ENCODE assay signal across 8 cellular contexts in genomic region chr7:97064020-97064419, GRCh38. TPM values are rescaled to one million over a fixed set of nuclear protein-coding genes. Genes with fewer than 3 reads are reported as not detected.
"Had no signal": no experiment of that assay in that cellular context is flagged by ENCODE, and none has a peak within 500 bp of the region (broad histone marks: within the 10 kb centered on the region; RNA-seq: fewer than 3 reads in every experiment).

No MANE protein-coding gene starts in this region.

- H3K4me3 ChIP-seq: K562 had no signal

- ATAC-seq: HepG2 had no signal

- DNase-seq: IMR-90, KBM-7, KG1 had no signal

- H3K4me2 ChIP-seq: KMS-11 had no signal

- H3K9ac ChIP-seq: KMS-11 had no signal

- H3K27ac ChIP-seq: HL-60, KMS-11 had no signal

RNA-seq across cellular contexts. Expression of gene DLX5, which starts 39.4 kb away (rescaled TPM):
- total RNA-seq: HepG2, HT-29, IMR-90, K562 had no signal

RNA-seq across cellular contexts. Expression of gene DLX6, which starts 58.7 kb away (rescaled TPM):
- total RNA-seq: HT-29, IMR-90, K562 had no signal
